ENCODE assay signal across 9 cellular contexts in the genomic region with DNA sequence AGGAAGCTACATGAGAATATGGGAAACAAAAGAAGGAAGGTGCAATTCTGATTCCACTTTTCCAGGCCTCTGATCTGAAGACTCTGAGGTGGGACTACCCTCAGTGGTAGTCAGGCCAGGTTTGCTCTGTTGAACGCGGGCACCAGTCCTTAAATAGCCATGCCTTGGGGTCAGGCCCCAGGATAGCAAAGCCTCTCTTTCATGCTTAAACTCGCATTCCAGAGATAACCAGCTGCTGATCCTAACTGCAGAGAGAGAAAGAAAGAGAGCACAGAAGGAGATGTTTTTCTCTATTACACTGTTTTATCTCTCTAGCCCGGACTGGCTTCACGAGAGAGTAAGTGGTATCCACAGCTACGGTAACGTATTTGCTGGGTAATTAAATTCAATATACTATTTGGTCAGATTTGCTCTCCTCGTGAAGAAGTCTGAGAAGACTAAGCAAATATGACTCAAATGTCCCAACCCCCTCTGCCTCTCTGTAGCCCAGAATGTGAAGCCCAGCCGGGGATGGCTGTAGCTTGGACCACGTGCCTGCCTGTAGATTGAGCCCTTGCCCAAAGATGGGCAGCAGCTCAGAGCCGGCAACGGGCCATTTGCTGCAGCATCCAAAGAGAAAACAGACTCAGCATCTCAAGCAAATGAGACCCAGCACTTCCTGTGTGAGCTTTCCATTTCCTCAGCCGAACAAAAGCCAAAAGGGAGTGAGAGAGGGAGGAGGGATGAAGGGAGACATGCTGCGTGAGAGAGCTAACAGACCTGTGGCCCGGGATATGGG.
A peak's percentile ranks its signal among the peaks of the same experiment; 100 is the strongest.
DNase-seq lines count a peak whose midpoint lies in the region; ATAC-seq and TF ChIP-seq lines count a peak whose summit lies in the region.
"Had no signal": no experiment of that assay in that cellular context is flagged by ENCODE, and none has a peak within 500 bp of the region (broad histone marks: within the 10 kb centered on the region; RNA-seq: fewer than 3 reads in every experiment).

No MANE protein-coding gene starts in this region.

- H2BK120ac ChIP-seq in IMR-90 (ENCODE audit: low read depth, low read length): peak overlapping the region; percentile 98

- H3K4me3 ChIP-seq in IMR-90 (ENCODE audit: insufficient read depth, low read depth, low read length) (no peak overlapping the region), lower lobe of right lung (no peak overlapping the region), subcutaneous abdominal adipose tissue (ENCODE audit: low read depth in 1 of 5, low read length in 5 of 5) (no peak overlapping the region)

- H4K5ac ChIP-seq in IMR-90 (ENCODE audit: low read depth, low read length): peak overlapping the region; percentile 85

- TF ChIP-seq CTCF in IMR-90 (conservative IDR thresholded peaks at IDR 0.05; ENCODE audit: low read depth, low read length) (no peak), lower lobe of right lung (IDR thresholded peaks at IDR 0.05) (no peak)

- peak overlapping the region; percentile 39 for H3K4me2 ChIP-seq in IMR-90 (ENCODE audit: low read depth, low read length)

- no peaks in the 10 kb centered on the region for H3K27me3 ChIP-seq in IMR-90 (ENCODE audit: control insufficient read depth, insufficient read depth, low read length)
- no peaks in the 10 kb centered on the region for H3K27me3 ChIP-seq in lower lobe of right lung (ENCODE audit: low read depth)
- no peaks in the 10 kb centered on the region for H3K27me3 ChIP-seq in subcutaneous abdominal adipose tissue (ENCODE audit: control insufficient read depth in 5 of 5, insufficient read depth in 4 of 5, low read length in 5 of 5)

- H3K9me3 ChIP-seq in IMR-90 (ENCODE audit: control insufficient read depth, insufficient read depth, low read length): no peaks in the 10 kb centered on the region
- no peaks in the 10 kb centered on the region for H3K9me3 ChIP-seq in lower lobe of right lung
- H3K9me3 ChIP-seq in subcutaneous abdominal adipose tissue (ENCODE audit: control insufficient read depth in 5 of 5, low read length in 5 of 5): no peaks in the 10 kb centered on the region

- H2BK15ac ChIP-seq in IMR-90 (ENCODE audit: low read depth, low read length): peak overlapping the region; percentile 83; the same call in 2 of the 3 replicates

- 0% methylated on average over 2 of the region's 15 CpGs; no CpG with 5 or more reads in 1 of the 2 experiments for whole genome bisulfite sequencing in IMR-90 (ENCODE audit: extremely low coverage in 2 of 2, insufficient read length in 1 of 2), 2 experiments

- dilution Hi-C loops in IMR-90 (cut with HindIII; ENCODE audit: low sequenced_read_pairs, unreplicated experiment): no loop called here

- ATAC-seq in IMR-90 (ENCODE audit: low read depth) (peak; percentile 85), lower lobe of right lung (peak in 1 of 2 donors; percentile 25), HG03521 (IDR thresholded peaks at IDR 0.05; ENCODE audit: unreplicated experiment) (no peak), HG03457 (IDR thresholded peaks at IDR 0.05; ENCODE audit: unreplicated experiment) (no peak)
- ATAC-seq: activated CD4-positive, alpha-beta T cell treated with anti-CD3 and anti-CD28 coated beads for 36 hours had no signal

- TF ChIP-seq POLR2A in IMR-90 (IDR thresholded peaks at IDR 0.05; ENCODE audit: low read depth, low read length): peak; percentile 36; the same call in 1 of the 2 replicates

- peak overlapping the region; percentile 88 for H3K56ac ChIP-seq in IMR-90 (ENCODE audit: extremely low read depth, insufficient read depth, low read length)

- H2AK5ac ChIP-seq in IMR-90 (ENCODE audit: low read depth, low read length): peak overlapping the region; percentile 100

- peak overlapping the region; percentile 99 for H3K4ac ChIP-seq in IMR-90 (ENCODE audit: low read depth, low read length)

- TF ChIP-seq RAD21 in IMR-90 (IDR thresholded peaks at IDR 0.05; ENCODE audit: low read length): peak; percentile 7

- peak overlapping the region; percentile 96 for H2AK9ac ChIP-seq in IMR-90 (replicated peaks; ENCODE audit: low read depth, low read length, poor library complexity)

- no peaks in the 10 kb centered on the region for H4K20me1 ChIP-seq in IMR-90 (ENCODE audit: insufficient read depth, low read length)

- peak overlapping the region; percentile 79 for H2BK20ac ChIP-seq in IMR-90 (ENCODE audit: low read depth, low read length)

- POLR2A ChIA-PET in IMR-90 (lab: Charles Lee; ENCODE audit: unreplicated experiment): interaction anchor here (0.9 to 1.0 kb wide), 2 partner anchors 33 to 79 kb away, joined by 3 read pairs; no protein-coding TSS in a partner anchor

- H3K14ac ChIP-seq in IMR-90 (replicated peaks; ENCODE audit: low read depth, low read length): peak overlapping the region; percentile 99

- peaks cover 34 to 70% of the 10 kb centered on the region in 2 experiments for H3K79me1 ChIP-seq in IMR-90 (ENCODE audit: low read depth in 1 of 2, low read length in 2 of 2)

- H3K23ac ChIP-seq in IMR-90 (ENCODE audit: low read depth, low read length): peak overlapping the region; percentile 99

- H2BK5ac ChIP-seq in IMR-90 (ENCODE audit: low read depth, low read length, poor library complexity, severe bottlenecking): peak overlapping the region; percentile 92

- H2AFZ ChIP-seq in IMR-90 (replicated peaks; ENCODE audit: low read length, poor library complexity): peak overlapping the region; percentile 81

- peaks cover 54% of the 10 kb centered on the region for H3K9me1 ChIP-seq in IMR-90 (ENCODE audit: insufficient read depth, low read length)

- H3K4me1 ChIP-seq in IMR-90 (ENCODE audit: control insufficient read depth, insufficient read depth, low read length) (peaks cover 52% of the 10 kb centered on the region), lower lobe of right lung (peaks cover 66% of the 10 kb centered on the region), subcutaneous abdominal adipose tissue (ENCODE audit: control insufficient read depth in 5 of 5, insufficient read depth in 5 of 5, low read length in 5 of 5) (peaks cover 41 to 63% (median 62%) of the 10 kb centered on the region in 5 donors)

- BruUV-seq in IMR-90 (replicated peaks; lab: Mats Ljungman, UMichigan): no TSS peak

- in situ Hi-C loops in IMR-90 (cut with MboI; ENCODE audit: low sequenced_read_pairs): no loop called here

- intact Hi-C loops in IMR-90 (cut with micrococcal nuclease): loop anchor here (2.0 kb wide), 1 partner anchor 31 kb away; no protein-coding TSS in a partner anchor
- intact Hi-C loops in lower lobe of right lung (cut with DNase I): no loop called here

- H3K27ac ChIP-seq in IMR-90 (ENCODE audit: insufficient read depth, low read length) (peak overlapping the region; percentile 87), lower lobe of right lung (peak overlapping the region; percentile 76), subcutaneous abdominal adipose tissue (ENCODE audit: low read depth, low read length) (peak overlapping the region; percentile 86)

- peak overlapping the region; percentile 89 for H3K18ac ChIP-seq in IMR-90 (ENCODE audit: low read depth, low read length)

- H4K8ac ChIP-seq in IMR-90 (ENCODE audit: low read depth in 2 of 2, low read length in 2 of 2): peak overlapping the region; percentile 94 to 98

- H4K91ac ChIP-seq in IMR-90 (ENCODE audit: insufficient read depth, low read depth, low read length): peak overlapping the region; percentile 98

- peak; percentile 95 for DNase-seq in IMR-90
- peak; percentile 83 for DNase-seq in dedifferentiated amniotic fluid mesenchymal stem cell (ENCODE audit: extremely low spot score)
- DNase-seq in lower lobe of right lung: no peak
- no peak for DNase-seq in activated CD4-positive, CD25-positive, alpha-beta regulatory T cell (lab: John Stamatoyannopoulos, UW)
- DNase-seq in ecto neural progenitor cell (ENCODE audit: low spot score): no peak
- DNase-seq: activated CD4-positive, alpha-beta T cell treated with anti-CD3 and anti-CD28 coated beads for 36 hours had no signal

- H3K36me3 ChIP-seq in IMR-90 (ENCODE audit: control insufficient read depth, insufficient read depth, low read length): peaks cover 13% of the 10 kb centered on the region
- peaks cover 12% of the 10 kb centered on the region for H3K36me3 ChIP-seq in lower lobe of right lung
- peaks cover 3 to 19% (median 18%) of the 10 kb centered on the region in 5 donors for H3K36me3 ChIP-seq in subcutaneous abdominal adipose tissue (ENCODE audit: control insufficient read depth in 5 of 5, insufficient read depth in 5 of 5, low read length in 5 of 5)

- CTCF ChIA-PET in IMR-90 (lab: Yijun Ruan, JAX): interaction anchor here (0.6 to 2.0 kb wide), 5 partner anchors 32 to 127 kb away, joined by 3 to 7 read pairs (median 3); no protein-coding TSS in a partner anchor

- H3K9ac ChIP-seq in IMR-90 (ENCODE audit: low read depth, low read length) (peak overlapping the region; percentile 83), subcutaneous abdominal adipose tissue (ENCODE audit: low read length in 5 of 5) (no peak overlapping the region)

TF ChIP-seq in IMR-90, 13 proteins besides CTCF, POLR2A, EP300 and RAD21:
- TF ChIP-seq BHLHE40 (IDR thresholded peaks at IDR 0.05; ENCODE audit: low read depth, low read length) (peak; percentile 40; the same call in 1 of the 2 replicates), FOS (IDR thresholded peaks at IDR 0.05; ENCODE audit: low read depth, low read length) (peak; percentile 40), NFE2L2 (IDR thresholded peaks at IDR 0.05; ENCODE audit: low read depth, low read length) (no peak), MAZ (IDR thresholded peaks at IDR 0.05; ENCODE audit: borderline replicate concordance, low read depth, low read length) (peak; percentile 31; the same call in 1 of the 2 replicates)
- TF ChIP-seq, protein P1, sequence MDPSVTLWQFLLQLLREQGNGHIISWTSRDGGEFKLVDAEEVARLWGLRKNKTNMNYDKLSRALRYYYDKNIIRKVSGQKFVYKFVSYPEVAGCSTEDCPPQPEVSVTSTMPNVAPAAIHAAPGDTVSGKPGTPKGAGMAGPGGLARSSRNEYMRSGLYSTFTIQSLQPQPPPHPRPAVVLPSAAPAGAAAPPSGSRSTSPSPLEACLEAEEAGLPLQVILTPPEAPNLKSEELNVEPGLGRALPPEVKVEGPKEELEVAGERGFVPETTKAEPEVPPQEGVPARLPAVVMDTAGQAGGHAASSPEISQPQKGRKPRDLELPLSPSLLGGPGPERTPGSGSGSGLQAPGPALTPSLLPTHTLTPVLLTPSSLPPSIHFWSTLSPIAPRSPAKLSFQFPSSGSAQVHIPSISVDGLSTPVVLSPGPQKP (IDR thresholded peaks at IDR 0.05; ENCODE audit: borderline replicate concordance, low read depth, low read length): peak; percentile 79; the same call in 1 of the 2 replicates
- TF ChIP-seq, protein P2, sequence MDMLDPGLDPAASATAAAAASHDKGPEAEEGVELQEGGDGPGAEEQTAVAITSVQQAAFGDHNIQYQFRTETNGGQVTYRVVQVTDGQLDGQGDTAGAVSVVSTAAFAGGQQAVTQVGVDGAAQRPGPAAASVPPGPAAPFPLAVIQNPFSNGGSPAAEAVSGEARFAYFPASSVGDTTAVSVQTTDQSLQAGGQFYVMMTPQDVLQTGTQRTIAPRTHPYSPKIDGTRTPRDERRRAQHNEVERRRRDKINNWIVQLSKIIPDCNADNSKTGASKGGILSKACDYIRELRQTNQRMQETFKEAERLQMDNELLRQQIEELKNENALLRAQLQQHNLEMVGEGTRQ (IDR thresholded peaks at IDR 0.05; ENCODE audit: low read depth, low read length): peak; percentile 94
TF ChIP-seq in IMR-90: peak in this region for 5.

Comparison
In these comparisons a context has a peak if more than half of its experiments do, and no peak if none do; other contexts are left out.
1. DNase-seq: peak in IMR-90 (single experiment) and dedifferentiated amniotic fluid mesenchymal stem cell (single experiment); none in lower lobe of right lung (single experiment), activated CD4-positive, CD25-positive, alpha-beta regulatory T cell (0 of 4) and ecto neural progenitor cell (single experiment).
2. Peak in every context shown above with its lines, with median percentiles within 50 percentile points of each other: H3K27ac ChIP-seq.